ENCODE assay signal across 7 cellular contexts in the genomic region with DNA sequence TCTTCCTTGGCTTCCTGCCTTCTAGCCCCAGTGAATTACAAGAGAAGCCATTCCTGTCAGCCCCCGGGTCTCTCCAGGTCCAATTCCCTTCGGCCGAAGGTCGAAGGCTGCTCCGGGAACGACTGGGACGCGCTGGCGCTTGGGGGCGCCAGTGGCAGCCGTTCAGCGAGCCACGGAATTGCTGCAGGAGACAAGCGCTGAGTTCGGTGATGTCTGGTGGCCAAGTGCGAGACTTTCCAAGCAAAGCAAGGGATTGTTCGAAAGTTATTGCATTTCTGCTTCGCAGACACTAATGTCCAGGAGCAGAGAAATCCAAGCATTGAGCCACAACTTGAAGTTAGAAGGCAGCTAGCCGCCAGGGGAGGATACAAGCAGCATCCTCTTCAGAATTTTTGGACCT. TPM values are rescaled to one million over a fixed set of nuclear protein-coding genes. Genes with fewer than 3 reads are reported as not detected.
DNase-seq lines count a peak whose midpoint lies in the region; ATAC-seq and TF ChIP-seq lines count a peak whose summit lies in the region.

No MANE protein-coding gene starts in this region.

- no peaks in the 10 kb centered on the region for H4K20me1 ChIP-seq in MM.1S (ENCODE audit: insufficient read depth, low read length)

- H3F3A ChIP-seq in MM.1S (ENCODE audit: insufficient read depth, low read length): no peaks in the 10 kb centered on the region

- H3K9ac ChIP-seq in MM.1S (ENCODE audit: low read length): no peak overlapping the region

- H3K79me2 ChIP-seq in MM.1S (ENCODE audit: low read length): no peaks in the 10 kb centered on the region

- H3K4me1 Mint-ChIP-seq in mesothelial cell of epicardium: peaks cover 43% of the 10 kb centered on the region

- TF ChIP-seq CTCF in GM12873 (IDR thresholded peaks at IDR 0.05; ENCODE audit: insufficient read depth, low read depth, low read length, missing control alignments) (peak; percentile 28), MM.1S (IDR thresholded peaks at IDR 0.05; ENCODE audit: low read length) (peak; percentile 34), coronary artery (IDR thresholded peaks at IDR 0.05) (no peak), mesothelial cell of epicardium (IDR thresholded peaks at IDR 0.05; ENCODE audit: unreplicated experiment) (no peak)

- peak overlapping the region; percentile 78 for H3K4me2 ChIP-seq in MM.1S (ENCODE audit: low read depth, low read length)

- no peaks in the 10 kb centered on the region for H3K36me3 ChIP-seq in MM.1S (replicated peaks; ENCODE audit: insufficient read depth, low read length)

- H3K9me3 ChIP-seq in MM.1S (replicated peaks; ENCODE audit: insufficient read depth, low read length): no peaks in the 10 kb centered on the region

- no peaks in the 10 kb centered on the region for H3K36me3 Mint-ChIP-seq in mesothelial cell of epicardium

- no peak overlapping the region for H2AFZ ChIP-seq in MM.1S (ENCODE audit: low read length)

- H3K27me3 ChIP-seq in MM.1S (replicated peaks; ENCODE audit: insufficient read depth, low read length): no peaks in the 10 kb centered on the region

- H3K9me2 ChIP-seq in MM.1S (replicated peaks; ENCODE audit: insufficient read depth, low read length): no peaks in the 10 kb centered on the region

- no peaks in the 10 kb centered on the region for H3K4me1 ChIP-seq in MM.1S (ENCODE audit: low read length)

- H3K4me3 ChIP-seq in MM.1S (ENCODE audit: low read length) (no peak overlapping the region), coronary artery (peak overlapping the region; percentile 66)

- peaks cover 90% of the 10 kb centered on the region for H3K27me3 Mint-ChIP-seq in mesothelial cell of epicardium (ENCODE audit: low read depth)

- DNase-seq in MM.1S (no peak), coronary artery (ENCODE audit: low spot score) (no peak), mesothelial cell of epicardium (ENCODE audit: low spot score in 2 of 2, unreplicated experiment in 2 of 2) (peak; percentile 30 to 62), GF-D8 (lab: John Stamatoyannopoulos, UW) (no peak)

- no peak for ATAC-seq in GM18517 (IDR thresholded peaks at IDR 0.05; ENCODE audit: unreplicated experiment)
- ATAC-seq in GM21367 (IDR thresholded peaks at IDR 0.05; ENCODE audit: unreplicated experiment): no peak

- no peak overlapping the region for H3K27ac Mint-ChIP-seq in mesothelial cell of epicardium

- H3K27ac ChIP-seq in MM.1S (ENCODE audit: low read length) (no peak overlapping the region), coronary artery (no peak overlapping the region)

- H3K4me3 Mint-ChIP-seq in mesothelial cell of epicardium: peak overlapping the region; percentile 88

- H3K9me3 Mint-ChIP-seq in mesothelial cell of epicardium: no peaks in the 10 kb centered on the region

RNA-seq across cellular contexts. Expression of a gene that starts 1.1 kb away (rescaled TPM):
- total RNA-seq in mesothelial cell of epicardium: 23.5 to 26.3 TPM (median 25.3 TPM) in 3 replicates

Comparison
In these comparisons a context has a peak if more than half of its experiments do, and no peak if none do; other contexts are left out.
1. CTCF ChIP-seq: peak in GM12873 (single experiment) and MM.1S (single experiment); none in coronary artery (single experiment) and mesothelial cell of epicardium (single experiment).
2. DNase-seq: peak in mesothelial cell of epicardium (2 of 2); none in MM.1S (single experiment), coronary artery (single experiment) and GF-D8 (single experiment).